Comparison of ENCODE assay signal across 1 cellular context in genomic region chr16:720507-720989, GRCh38.
TF ChIP-seq lines count a peak whose summit lies in the region.

No MANE protein-coding gene starts in this region.

TF ChIP-seq in HepG2, 621 proteins besides CTCF, POLR2A, EP300 and RAD21 (continues in another document):
- TF ChIP-seq HBP1 (CRISPR knock-in tag; IDR thresholded peaks at IDR 0.05; ENCODE audit: low read depth) (no peak), LRRFIP1 (CRISPR knock-in tag; conservative IDR thresholded peaks at IDR 0.05) (no peak), REL (CRISPR knock-in tag; conservative IDR thresholded peaks at IDR 0.05) (0 out of 2 replicates have a peak, but pooled peaks have one; percentile 30), ZNF670 (CRISPR knock-in tag; IDR thresholded peaks at IDR 0.05; ENCODE audit: borderline replicate concordance) (no peak), ZNF407 (CRISPR knock-in tag; IDR thresholded peaks at IDR 0.05; ENCODE audit: not compliant biosample characterization) (peak; percentile 48), DRAP1 (CRISPR knock-in tag; IDR thresholded peaks at IDR 0.05) (no peak), MYPOP (CRISPR knock-in tag; IDR thresholded peaks at IDR 0.05) (no peak), ZBTB20 (CRISPR knock-in tag; IDR thresholded peaks at IDR 0.05; ENCODE audit: borderline replicate concordance, low read depth) (0 out of 2 replicates have a peak, but pooled peaks have one; percentile 30), NFE2L1 (CRISPR knock-in tag; IDR thresholded peaks at IDR 0.05; ENCODE audit: borderline replicate concordance) (no peak), ZNF468 (CRISPR knock-in tag; IDR thresholded peaks at IDR 0.05) (no peak), ZNF18 (CRISPR knock-in tag; IDR thresholded peaks at IDR 0.05; ENCODE audit: insufficient replicate concordance) (peak; percentile 27), PRDM15 (CRISPR knock-in tag; IDR thresholded peaks at IDR 0.05) (no peak), ZNF781 (CRISPR knock-in tag; IDR thresholded peaks at IDR 0.05; ENCODE audit: borderline replicate concordance, not compliant biosample characterization) (no peak), ZNF790 (CRISPR knock-in tag; IDR thresholded peaks at IDR 0.05; ENCODE audit: borderline replicate concordance) (no peak), TBL1XR1 (IDR thresholded peaks at IDR 0.05; ENCODE audit: borderline replicate concordance, low read length, partially characterized antibody) (no peak), NCOA1 (CRISPR knock-in tag; IDR thresholded peaks at IDR 0.05) (0 out of 2 replicates have a peak, but pooled peaks have one; percentile 58), BCL3 (CRISPR knock-in tag; IDR thresholded peaks at IDR 0.05) (no peak), ZNF33A (CRISPR knock-in tag; IDR thresholded peaks at IDR 0.05; ENCODE audit: borderline replicate concordance) (peak; percentile 36; the same call in 1 of the 2 replicates), MTA1 (CRISPR knock-in tag; IDR thresholded peaks at IDR 0.05; ENCODE audit: borderline replicate concordance) (no peak), ZNF616 (CRISPR knock-in tag; IDR thresholded peaks at IDR 0.05; ENCODE audit: low read depth) (no peak), ZBTB26 (CRISPR knock-in tag; IDR thresholded peaks at IDR 0.05; ENCODE audit: borderline replicate concordance) (0 out of 2 replicates have a peak, but pooled peaks have one; percentile 10), MED8 (CRISPR knock-in tag; IDR thresholded peaks at IDR 0.05; ENCODE audit: insufficient replicate concordance) (peak; percentile 82), ZNF713 (CRISPR knock-in tag; IDR thresholded peaks at IDR 0.05) (no peak), XBP1 (CRISPR knock-in tag; IDR thresholded peaks at IDR 0.05) (no peak), ZNF383 (CRISPR knock-in tag; IDR thresholded peaks at IDR 0.05; ENCODE audit: borderline replicate concordance) (no peak), IKZF1 (IDR thresholded peaks at IDR 0.05) (no peak), NFKBIZ (CRISPR knock-in tag; IDR thresholded peaks at IDR 0.05) (0 out of 2 replicates have a peak, but pooled peaks have one; percentile 62), ZNF451 (CRISPR knock-in tag; IDR thresholded peaks at IDR 0.05) (no peak), EEA1 (CRISPR knock-in tag; IDR thresholded peaks at IDR 0.05; ENCODE audit: borderline replicate concordance) (no peak), FIP1L1 (IDR thresholded peaks at IDR 0.05; ENCODE audit: borderline replicate concordance, insufficient read depth, low read depth, low read length) (no peak), ZIK1 (CRISPR knock-in tag; IDR thresholded peaks at IDR 0.05; ENCODE audit: borderline replicate concordance, low read depth) (peak; percentile 20; the same call in 1 of the 2 replicates), ZNF296 (CRISPR knock-in tag; conservative IDR thresholded peaks at IDR 0.05) (no peak), SPEN (CRISPR knock-in tag; IDR thresholded peaks at IDR 0.05; ENCODE audit: low read depth) (no peak)
